8 cellular contexts compared by ENCODE assay signal in genomic region chr19:41859618-41860418, GRCh38. TPM values are rescaled to one million over a fixed set of nuclear protein-coding genes. Genes with fewer than 3 reads are reported as not detected.
DNase-seq lines count a peak whose midpoint lies in the region; ATAC-seq and TF ChIP-seq lines count a peak whose summit lies in the region.

Gene RPS19, plus strand, starts transcription at chr19:41860255. Its CDS starts 520 bp downstream, at chr19:41860775.

- TF ChIP-seq CTCF in progenitor cell of endocrine pancreas (IDR thresholded peaks at IDR 0.05; ENCODE audit: unreplicated experiment), result peak; percentile 68

- peak within 1 kb of the TSS; percentile 100 for H3K27ac Mint-ChIP-seq in T-helper 17 cell
- peak within 1 kb of the TSS; percentile 99 for H3K27ac Mint-ChIP-seq in progenitor cell of endocrine pancreas

- ATAC-seq in GM18498 (IDR thresholded peaks at IDR 0.05; ENCODE audit: unreplicated experiment) (peak; percentile 81), HG02938 (IDR thresholded peaks at IDR 0.05; ENCODE audit: unreplicated experiment) (peak; percentile 79), T-helper 17 cell (peak; percentile 88), left cardiac atrium (peak; percentile 96 to 97)

- no peaks in the 10 kb centered on the region for H3K9me3 ChIP-seq in T-helper 17 cell (ENCODE audit: control insufficient read depth, low read length, poor library complexity, severe bottlenecking)

- peaks cover 4% of the 10 kb centered on the region for H3K27me3 Mint-ChIP-seq in T-helper 17 cell
- H3K27me3 Mint-ChIP-seq in progenitor cell of endocrine pancreas, result peaks cover 16% of the 10 kb centered on the region

- no peaks in the 10 kb centered on the region for H3K9me3 Mint-ChIP-seq in progenitor cell of endocrine pancreas (ENCODE audit: low read depth)

- H3K4me1 Mint-ChIP-seq in T-helper 17 cell (peaks cover 37% of the 10 kb centered on the region), progenitor cell of endocrine pancreas (ENCODE audit: low read depth) (peaks cover 29% of the 10 kb centered on the region)

- intact Hi-C loops in left cardiac atrium (cut with DNase I), result no loop called here

- H3K4me3 Mint-ChIP-seq in T-helper 17 cell (peak within 1 kb of the TSS; percentile 99), progenitor cell of endocrine pancreas (ENCODE audit: low read depth) (peak within 1 kb of the TSS; percentile 87)

- DNase-seq in NCI-H1694 treated with DMSO at 0.1 percent for 48 hours (lab: John Stamatoyannopoulos, UW) (peak; percentile 98), T-helper 17 cell (peak; percentile 93 to 98 (median 96)), amygdala (lab: John Stamatoyannopoulos, UW) (peak; percentile 84 to 99 (median 98)), left cardiac atrium (peak; percentile 98), progenitor cell of endocrine pancreas (ENCODE audit: low spot score, unreplicated experiment) (peak; percentile 96), ureter (ENCODE audit: low spot score) (peak; percentile 99)

- H3K36me3 Mint-ChIP-seq in T-helper 17 cell (ENCODE audit: low read depth) (peaks cover 9% of the 10 kb centered on the region), progenitor cell of endocrine pancreas (ENCODE audit: insufficient read depth) (peaks cover 30% of the 10 kb centered on the region)

RNA-seq across cellular contexts. Expression of gene RPS19, which starts in this region (rescaled TPM):
- total RNA-seq in T-helper 17 cell, result 1,000 to 10,000 TPM; 3,299 to 3,349 TPM
- total RNA-seq in left cardiac atrium, result 100 to 1,000 TPM; 811 to 841 TPM
- total RNA-seq in progenitor cell of endocrine pancreas, result 2,232 and 2,439 TPM in 2 replicates
- total RNA-seq in ureter, result 1,844 TPM

Comparison
In these comparisons a context has a peak if more than half of its experiments do, and no peak if none do; other contexts are left out.
1. Peak in every context shown above with its lines: DNase-seq and ATAC-seq.